Comparison of ENCODE assay signal across 1 cellular context in the genomic region with DNA sequence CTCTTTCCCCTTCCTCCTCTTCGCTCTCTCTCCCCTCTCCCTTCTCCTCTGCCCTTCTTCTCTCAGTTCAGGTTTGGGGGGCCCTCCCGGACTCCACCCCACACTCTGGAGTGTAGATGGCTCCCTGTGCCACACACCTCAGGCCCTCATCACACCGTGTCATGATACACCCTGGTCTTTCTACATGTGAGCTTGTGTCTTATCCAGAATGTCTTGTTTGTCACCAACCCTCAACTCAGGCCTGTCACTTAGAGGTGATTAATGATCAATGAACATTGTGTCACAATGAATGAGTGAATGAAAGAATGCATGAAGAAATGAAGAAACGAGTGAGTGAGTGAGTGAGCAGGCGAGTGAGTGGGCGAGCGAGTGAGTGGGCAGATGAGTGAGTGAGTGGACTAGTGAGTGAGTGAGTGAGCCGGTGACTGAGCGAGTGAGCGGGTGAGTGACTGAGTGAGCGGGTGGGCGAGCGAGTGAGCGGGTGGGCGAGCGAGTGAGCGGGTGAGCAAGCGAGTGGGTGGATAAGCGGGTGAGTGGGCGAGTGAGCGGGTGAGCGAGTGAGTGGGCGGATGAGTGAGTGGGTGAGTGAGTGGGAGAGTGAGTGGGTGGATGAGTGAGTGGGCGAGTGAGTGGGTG.
TF ChIP-seq lines count a peak whose summit lies in the region.

No MANE protein-coding gene starts in this region.

TF ChIP-seq in H1, 55 proteins besides CTCF, POLR2A, EP300 and RAD21:
- peak; percentile 100 for TF ChIP-seq ASH2L (IDR thresholded peaks at IDR 0.05; ENCODE audit: low read length)
- no peak for TF ChIP-seq NRF1 (IDR thresholded peaks at IDR 0.05; ENCODE audit: low read depth, low read length)
- TF ChIP-seq KDM5A (IDR thresholded peaks at IDR 0.05; ENCODE audit: low read length) = no peak
- TF ChIP-seq BACH1 (IDR thresholded peaks at IDR 0.05; ENCODE audit: low read length) = 0 out of 2 replicates have a peak, but pooled peaks have one; percentile 18
- TF ChIP-seq EGR1 (IDR thresholded peaks at IDR 0.05; ENCODE audit: borderline replicate concordance, low read depth, low read length) = peak; percentile 53; the same call in 1 of the 2 replicates
